Comparison of ENCODE assay signal across 1 cellular context in the genomic region with DNA sequence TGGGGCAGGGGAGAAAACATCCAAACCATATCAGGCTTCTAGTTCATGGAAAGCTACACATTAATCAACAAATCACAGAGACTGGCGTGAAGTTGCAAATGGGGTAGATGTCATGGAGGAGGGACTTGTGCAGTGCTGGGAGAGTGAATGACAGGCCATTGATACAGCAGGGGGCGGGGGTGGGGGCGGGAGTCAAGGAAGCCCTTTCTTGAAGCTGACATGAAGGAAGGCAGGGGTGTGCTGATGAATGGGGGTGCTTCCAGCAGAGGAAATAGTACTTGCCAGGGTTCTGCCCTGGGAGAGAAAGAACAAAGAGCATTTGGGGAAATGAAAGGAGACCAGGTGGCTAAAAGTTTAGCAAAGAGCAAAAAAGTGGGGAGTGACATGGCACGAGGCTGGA.
A peak's percentile ranks its signal among the peaks of the same experiment; 100 is the strongest.
TF ChIP-seq lines count a peak whose summit lies in the region.

No MANE protein-coding gene starts in this region.

TF ChIP-seq in GM12878, 131 proteins besides CTCF, POLR2A, EP300 and RAD21 (continued from another document):
- TF ChIP-seq SPI1 (IDR thresholded peaks at IDR 0.05; ENCODE audit: borderline replicate concordance, insufficient read depth, low read depth, low read length) (peak; percentile 18; the same call in 1 of the 2 replicates), SMAD5 (IDR thresholded peaks at IDR 0.05; ENCODE audit: low read depth) (no peak), BHLHE40 (IDR thresholded peaks at IDR 0.05; ENCODE audit: borderline replicate concordance in 1 of 2, low read depth in 2 of 2, low read length in 1 of 2) (no peak), TCF3 (IDR thresholded peaks at IDR 0.05; ENCODE audit: borderline replicate concordance, insufficient read depth, low read depth, low read length) (no peak), HDGF (IDR thresholded peaks at IDR 0.05) (no peak), MTA2 (IDR thresholded peaks at IDR 0.05; ENCODE audit: low read depth) (no peak; the same call in 1 of the 2 replicates), JUNB (IDR thresholded peaks at IDR 0.05) (no peak), IKZF2 (IDR thresholded peaks at IDR 0.05) (peak in 1 of 2 experiments; percentile 10; a peak in 2 of 4 replicates), GATAD2B (conservative IDR thresholded peaks at IDR 0.05; ENCODE audit: low read depth) (no peak)
- TF ChIP-seq, protein P1, sequence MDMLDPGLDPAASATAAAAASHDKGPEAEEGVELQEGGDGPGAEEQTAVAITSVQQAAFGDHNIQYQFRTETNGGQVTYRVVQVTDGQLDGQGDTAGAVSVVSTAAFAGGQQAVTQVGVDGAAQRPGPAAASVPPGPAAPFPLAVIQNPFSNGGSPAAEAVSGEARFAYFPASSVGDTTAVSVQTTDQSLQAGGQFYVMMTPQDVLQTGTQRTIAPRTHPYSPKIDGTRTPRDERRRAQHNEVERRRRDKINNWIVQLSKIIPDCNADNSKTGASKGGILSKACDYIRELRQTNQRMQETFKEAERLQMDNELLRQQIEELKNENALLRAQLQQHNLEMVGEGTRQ (IDR thresholded peaks at IDR 0.05; ENCODE audit: borderline replicate concordance, low read depth, low read length): no peak
- TF ChIP-seq, protein P2, sequence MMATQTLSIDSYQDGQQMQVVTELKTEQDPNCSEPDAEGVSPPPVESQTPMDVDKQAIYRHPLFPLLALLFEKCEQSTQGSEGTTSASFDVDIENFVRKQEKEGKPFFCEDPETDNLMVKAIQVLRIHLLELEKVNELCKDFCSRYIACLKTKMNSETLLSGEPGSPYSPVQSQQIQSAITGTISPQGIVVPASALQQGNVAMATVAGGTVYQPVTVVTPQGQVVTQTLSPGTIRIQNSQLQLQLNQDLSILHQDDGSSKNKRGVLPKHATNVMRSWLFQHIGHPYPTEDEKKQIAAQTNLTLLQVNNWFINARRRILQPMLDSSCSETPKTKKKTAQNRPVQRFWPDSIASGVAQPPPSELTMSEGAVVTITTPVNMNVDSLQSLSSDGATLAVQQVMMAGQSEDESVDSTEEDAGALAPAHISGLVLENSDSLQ (IDR thresholded peaks at IDR 0.05): peak; percentile 64; the same call in 1 of the 2 replicates
